26 cellular contexts compared by ENCODE assay signal in genomic region chr4:156705291-156705690, GRCh38.
DNase-seq lines count a peak whose midpoint lies in the region; FAIRE-seq and TF ChIP-seq lines count a peak whose summit lies in the region.
"Had no signal": no experiment of that assay in that cellular context is flagged by ENCODE, and none has a peak within 500 bp of the region (broad histone marks: within the 10 kb centered on the region; RNA-seq: fewer than 3 reads in every experiment).

No MANE protein-coding gene starts in this region.

- H3K27me3 ChIP-seq in BJ (ENCODE audit: control insufficient read depth, insufficient read depth, low read length) (no peaks in the 10 kb centered on the region), vagina (no peaks in the 10 kb centered on the region), PC-9 (ENCODE audit: insufficient read depth, low read depth) (no peaks in the 10 kb centered on the region)
- H3K27me3 ChIP-seq: dorsolateral prefrontal cortex, pancreas had no signal

- BruUV-seq in PC-9 (replicated peaks; lab: Mats Ljungman, UMichigan): no TSS peak

- peak; percentile 36 for FAIRE-seq in HTR-8/SVneo (lab: Jason Lieb, UNC)
- FAIRE-seq in kidney (lab: Jason Lieb, UNC): no peak
- FAIRE-seq: pancreas had no signal

- H3K27ac ChIP-seq in vagina (no peak overlapping the region), kidney (ENCODE audit: low read depth in 2 of 2, low read length in 2 of 2) (no peak overlapping the region), PC-9 (no peak overlapping the region)
- H3K27ac ChIP-seq: dorsolateral prefrontal cortex, epithelial cell of prostate, pancreas, thoracic aorta had no signal

- TF ChIP-seq POLR2A in vagina (IDR thresholded peaks at IDR 0.05): no peak

- H2AFZ ChIP-seq in PC-9: no peak overlapping the region

- H3K9me3 ChIP-seq in vagina: no peaks in the 10 kb centered on the region
- H3K9me3 ChIP-seq in kidney (ENCODE audit: control insufficient read depth in 1 of 2, low read length in 2 of 2): no peaks in the 10 kb centered on the region
- H3K9me3 ChIP-seq in PC-9 (ENCODE audit: insufficient read depth, low read depth): no peaks in the 10 kb centered on the region
- H3K9me3 ChIP-seq: pancreas, thoracic aorta had no signal

- H3K4me2 ChIP-seq in PC-9: no peak overlapping the region

- H3K4me1 ChIP-seq in vagina: no peaks in the 10 kb centered on the region
- H3K4me1 ChIP-seq in kidney (ENCODE audit: control insufficient read depth in 1 of 2, insufficient read depth in 1 of 2, low read depth in 1 of 2, low read length in 2 of 2): no peaks in the 10 kb centered on the region
- H3K4me1 ChIP-seq in PC-9 (replicated peaks; ENCODE audit: insufficient read depth): no peaks in the 10 kb centered on the region; the same call in 1 of the 2 replicates
- H3K4me1 ChIP-seq: pancreas had no signal

- H4K20me1 ChIP-seq in PC-9 (ENCODE audit: insufficient read depth): no peaks in the 10 kb centered on the region

- H3K9ac ChIP-seq in kidney (ENCODE audit: low read length in 2 of 2): no peak overlapping the region

- CTCF ChIA-PET in BJ (lab: Yijun Ruan, JAX): no interaction called here
- CTCF ChIA-PET in PC-9 (lab: Charles Lee): no interaction called here

- H3K4me3 ChIP-seq in BJ (ENCODE audit: low read depth, low read length): no peak overlapping the region
- no peak overlapping the region for H3K4me3 ChIP-seq in vagina
- H3K4me3 ChIP-seq in kidney (ENCODE audit: low read length in 2 of 2): no peak overlapping the region
- H3K4me3 ChIP-seq in PC-9: no peak overlapping the region
- H3K4me3 ChIP-seq: dorsolateral prefrontal cortex, pancreas, thoracic aorta had no signal

- H3K79me2 ChIP-seq in PC-9 (ENCODE audit: low read depth): no peaks in the 10 kb centered on the region

- no peaks in the 10 kb centered on the region for H3K9me2 ChIP-seq in PC-9 (ENCODE audit: insufficient read depth)

- TF ChIP-seq CTCF in BJ (IDR thresholded peaks at IDR 0.05; ENCODE audit: insufficient read depth, low read depth, low read length) (no peak), vagina (IDR thresholded peaks at IDR 0.05) (no peak), kidney (IDR thresholded peaks at IDR 0.05; ENCODE audit: borderline replicate concordance, extremely low read depth, insufficient read depth) (no peak), PC-9 (conservative IDR thresholded peaks at IDR 0.05) (no peak)

- H3F3A ChIP-seq in PC-9 (ENCODE audit: insufficient read depth, low read depth): no peaks in the 10 kb centered on the region

- intact Hi-C loops in vagina (cut with DNase I): no loop called here
- intact Hi-C loops in kidney (cut with DNase I): no loop called here
- intact Hi-C loops in PC-9 (cut with micrococcal nuclease; ENCODE audit: unreplicated experiment): no loop called here

- peak; percentile 24 for DNase-seq in BJ (ENCODE audit: low read depth)
- DNase-seq in HTR-8/SVneo (ENCODE audit: insufficient read length, low spot score): no peak
- peak; percentile 25 for DNase-seq in amniotic epithelial cell (ENCODE audit: low read depth)
- DNase-seq in myocyte (ENCODE audit: low read depth): peak; percentile 4
- no peak for DNase-seq in vagina (ENCODE audit: extremely low spot score in 2 of 2)
- no peak for DNase-seq in kidney
- DNase-seq in NCI-H2107 treated with DMSO at 0.1 percent for 48 hours (lab: John Stamatoyannopoulos, UW; ENCODE audit: unreplicated experiment): no peak
- no peak for DNase-seq in PC-9
- DNase-seq: activated CD4-positive, alpha-beta T cell treated with anti-CD3 and anti-CD28 coated beads, Interleukin-2, amount 50 U/mL, for 4 hours; activated CD8-positive, alpha-beta memory T cell treated with anti-CD3 and anti-CD28 coated beads, Interleukin-2, amount 50 U/mL, for 48 hours; activated naive CD8-positive, alpha-beta T cell treated with anti-CD3 and anti-CD28 coated beads, Interleukin-2, amount 50 U/mL, for 24 hours; CD4-positive, alpha-beta memory T cell; DMS53; dorsolateral prefrontal cortex; H9; left cardiac atrium; mesendoderm; naive thymus-derived CD4-positive, alpha-beta T cell; NCI-H146; NCI-H2171; NCI-H526 treated with DMSO at 0.1 percent for 48 hours; pancreas; SIG-M5; T-helper 2 cell had no signal

- H3K36me3 ChIP-seq in BJ (ENCODE audit: control insufficient read depth, insufficient read depth, low read length) (no peaks in the 10 kb centered on the region), vagina (no peaks in the 10 kb centered on the region), kidney (ENCODE audit: control insufficient read depth in 1 of 2, insufficient read depth in 2 of 2, low read length in 2 of 2) (no peaks in the 10 kb centered on the region), PC-9 (ENCODE audit: low read depth) (no peaks in the 10 kb centered on the region)
- H3K36me3 ChIP-seq: pancreas, thoracic aorta had no signal

- POLR2A ChIA-PET in BJ (lab: Charles Lee) (no interaction called here), PC-9 (lab: Charles Lee; ENCODE audit: unreplicated experiment) (no interaction called here)

Comparison
In these comparisons a context has a peak if more than half of its experiments do, and no peak if none do; other contexts are left out.
1. DNase-seq: peak in BJ (single experiment), amniotic epithelial cell (single experiment) and myocyte (single experiment); none in HTR-8/SVneo (single experiment), vagina (0 of 2), kidney (single experiment), NCI-H2107 treated with DMSO at 0.1 percent for 48 hours (single experiment) and PC-9 (0 of 2).